Comparison of ENCODE assay signal across 8 cellular contexts in genomic region chr21:46667735-46668380, GRCh38. TPM values are rescaled to one million over a fixed set of nuclear protein-coding genes. Genes with fewer than 3 reads are reported as not detected.
DNase-seq lines count a peak whose midpoint lies in the region; ATAC-seq and FAIRE-seq lines count a peak whose summit lies in the region.

No MANE protein-coding gene starts in this region.

- no peaks in the 10 kb centered on the region for H3K9me3 Mint-ChIP-seq in dendritic cell treated with granulocyte-macrophage colony-stimulating factor and Interleukin-4, amounts not matched to agents 40 ng/mL and 50 ng/mL, for 4 days

- H3K27me3 ChIP-seq in mesendoderm (ENCODE audit: insufficient read depth, low read length, poor library complexity) = no peaks in the 10 kb centered on the region

- H3K27ac Mint-ChIP-seq in dendritic cell treated with granulocyte-macrophage colony-stimulating factor and Interleukin-4, amounts not matched to agents 40 ng/mL and 50 ng/mL, for 4 days = no peak overlapping the region

- H3K4ac ChIP-seq in mesendoderm (ENCODE audit: low read depth, low read length) = no peak overlapping the region

- H3K4me3 Mint-ChIP-seq in dendritic cell treated with granulocyte-macrophage colony-stimulating factor and Interleukin-4, amounts not matched to agents 40 ng/mL and 50 ng/mL, for 4 days = peak overlapping the region; percentile 55

- no peak overlapping the region for H2BK15ac ChIP-seq in mesendoderm (replicated peaks; ENCODE audit: low read depth)

- peaks cover 37% of the 10 kb centered on the region for H3K36me3 Mint-ChIP-seq in dendritic cell treated with granulocyte-macrophage colony-stimulating factor and Interleukin-4, amounts not matched to agents 40 ng/mL and 50 ng/mL, for 4 days (ENCODE audit: low read depth)

- intact Hi-C loops in dendritic cell treated with granulocyte-macrophage colony-stimulating factor and Interleukin-4, amounts not matched to agents 40 ng/mL and 50 ng/mL, for 4 days (cut with micrococcal nuclease) = no loop called here

- peak overlapping the region; percentile 66 for H3K23ac ChIP-seq in mesendoderm (ENCODE audit: low read length)

- H3K4me2 ChIP-seq in mesendoderm (ENCODE audit: low read length) = peak overlapping the region; percentile 93

- no peak overlapping the region for H4K5ac ChIP-seq in mesendoderm (ENCODE audit: low read length)

- no peaks in the 10 kb centered on the region for H3K4me1 ChIP-seq in mesendoderm (ENCODE audit: control insufficient read depth, low read depth, low read length)

- no peaks in the 10 kb centered on the region for H3K79me2 ChIP-seq in mesendoderm (ENCODE audit: control insufficient read depth, insufficient read depth, low read length)

- no peaks in the 10 kb centered on the region for H3K79me1 ChIP-seq in mesendoderm (ENCODE audit: low read length)

- H3K27ac ChIP-seq in mesendoderm (ENCODE audit: low read depth, low read length) = peak overlapping the region; percentile 26

- peaks cover 13% of the 10 kb centered on the region for H3K4me1 Mint-ChIP-seq in dendritic cell treated with granulocyte-macrophage colony-stimulating factor and Interleukin-4, amounts not matched to agents 40 ng/mL and 50 ng/mL, for 4 days (ENCODE audit: low read depth)

- H2BK120ac ChIP-seq in mesendoderm (ENCODE audit: low read depth, low read length) = no peak overlapping the region

- H3K56ac ChIP-seq in mesendoderm (ENCODE audit: low read length) = peak overlapping the region; percentile 84

- H3K9ac ChIP-seq in mesendoderm (ENCODE audit: low read length) = peak overlapping the region; percentile 75

- FAIRE-seq in GM18507 (lab: Jason Lieb, UNC) = peak; percentile 47

- no peak overlapping the region for H2AK5ac ChIP-seq in mesendoderm (ENCODE audit: low read length)

- WGBS in mesendoderm (ENCODE audit: extremely low coverage, insufficient coverage, low lambda C conversion rate) = no CpG with 5 or more reads among the region's 55 CpGs

- ATAC-seq in GM18511 (IDR thresholded peaks at IDR 0.05; ENCODE audit: unreplicated experiment) (no peak), GM19324 (IDR thresholded peaks at IDR 0.05; ENCODE audit: low FRiP score, unreplicated experiment) (no peak)

- no peak overlapping the region for H2BK5ac ChIP-seq in mesendoderm (ENCODE audit: low read length)

- no peak overlapping the region for H3K18ac ChIP-seq in mesendoderm (ENCODE audit: low read length)

- peak overlapping the region; percentile 44 for H3K4me3 ChIP-seq in mesendoderm (ENCODE audit: low read length)

- peak; percentile 48 for DNase-seq in AG20443 (ENCODE audit: low spot score)
- DNase-seq in GM18507 (ENCODE audit: extremely low spot score, insufficient read length, low read depth) = peak; percentile 18
- peak; percentile 87 for DNase-seq in OCI-M2 (lab: John Stamatoyannopoulos, UW; ENCODE audit: unreplicated experiment)
- peak; percentile 75 for DNase-seq in mesendoderm
- DNase-seq in activated effector memory CD4-positive, alpha-beta T cell treated with anti-CD3 and anti-CD28 coated beads, Interleukin-2, amount 50 U/mL, for 16 hours = no peak

- H3K27me3 Mint-ChIP-seq in dendritic cell treated with granulocyte-macrophage colony-stimulating factor and Interleukin-4, amounts not matched to agents 40 ng/mL and 50 ng/mL, for 4 days = peaks cover 44% of the 10 kb centered on the region

- no peaks in the 10 kb centered on the region for H3K36me3 ChIP-seq in mesendoderm (ENCODE audit: control insufficient read depth, insufficient read depth, low read length)

- H4K8ac ChIP-seq in mesendoderm (ENCODE audit: low read depth, low read length) = no peak overlapping the region

RNA-seq across cellular contexts. Expression of gene PRMT2, which starts 32.4 kb away (rescaled TPM):
- 27.8 TPM for polyA plus RNA-seq in mesendoderm (2013, experiment 1 of 2)
- polyA plus RNA-seq in mesendoderm (2013, experiment 2 of 2) = 28.0 TPM
